1 cellular context compared by ENCODE assay signal in the genomic region with DNA sequence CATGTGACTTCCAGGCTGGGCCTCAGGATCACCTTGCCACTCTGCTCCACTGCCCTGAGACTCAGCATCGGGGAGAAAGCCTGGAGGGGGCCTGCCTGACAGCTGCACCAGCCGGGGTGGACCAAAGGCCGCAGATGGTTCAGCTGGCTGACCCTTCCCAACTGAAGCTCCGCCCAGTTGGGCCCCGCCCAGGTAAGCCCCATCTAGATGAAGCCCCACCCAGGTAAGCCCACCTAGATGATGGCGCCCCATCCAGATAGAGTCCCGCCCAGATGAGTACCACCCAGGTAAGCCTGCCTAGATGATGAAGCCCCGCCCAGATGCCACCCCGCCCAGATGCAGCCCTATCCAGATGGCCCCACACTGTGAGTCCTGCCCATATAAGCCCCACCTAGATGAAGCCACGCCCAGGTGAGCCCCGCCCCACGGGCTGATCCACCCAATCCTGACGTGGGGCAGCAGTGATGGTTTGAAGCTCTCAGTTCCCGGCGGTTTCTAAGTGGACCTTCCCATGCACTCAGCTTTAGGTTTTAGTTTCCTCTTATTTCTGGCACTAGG.
TF ChIP-seq lines count a peak whose summit lies in the region.

No MANE protein-coding gene starts in this region.

TF ChIP-seq in HEK293, 187 proteins besides CTCF, POLR2A, EP300 and RAD21 (continued from another document):
- TF ChIP-seq, protein P1, sequence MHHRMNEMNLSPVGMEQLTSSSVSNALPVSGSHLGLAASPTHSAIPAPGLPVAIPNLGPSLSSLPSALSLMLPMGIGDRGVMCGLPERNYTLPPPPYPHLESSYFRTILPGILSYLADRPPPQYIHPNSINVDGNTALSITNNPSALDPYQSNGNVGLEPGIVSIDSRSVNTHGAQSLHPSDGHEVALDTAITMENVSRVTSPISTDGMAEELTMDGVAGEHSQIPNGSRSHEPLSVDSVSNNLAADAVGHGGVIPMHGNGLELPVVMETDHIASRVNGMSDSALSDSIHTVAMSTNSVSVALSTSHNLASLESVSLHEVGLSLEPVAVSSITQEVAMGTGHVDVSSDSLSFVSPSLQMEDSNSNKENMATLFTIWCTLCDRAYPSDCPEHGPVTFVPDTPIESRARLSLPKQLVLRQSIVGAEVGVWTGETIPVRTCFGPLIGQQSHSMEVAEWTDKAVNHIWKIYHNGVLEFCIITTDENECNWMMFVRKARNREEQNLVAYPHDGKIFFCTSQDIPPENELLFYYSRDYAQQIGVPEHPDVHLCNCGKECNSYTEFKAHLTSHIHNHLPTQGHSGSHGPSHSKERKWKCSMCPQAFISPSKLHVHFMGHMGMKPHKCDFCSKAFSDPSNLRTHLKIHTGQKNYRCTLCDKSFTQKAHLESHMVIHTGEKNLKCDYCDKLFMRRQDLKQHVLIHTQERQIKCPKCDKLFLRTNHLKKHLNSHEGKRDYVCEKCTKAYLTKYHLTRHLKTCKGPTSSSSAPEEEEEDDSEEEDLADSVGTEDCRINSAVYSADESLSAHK (tag by site-specific recombination; IDR thresholded peaks at IDR 0.05): peak; percentile 50; the same call in 1 of the 2 replicates
- TF ChIP-seq KLF8 (tag by site-specific recombination; IDR thresholded peaks at IDR 0.05): peak; percentile 73; the same call in 1 of the 2 replicates
- TF ChIP-seq KLF1 (tag by site-specific recombination; IDR thresholded peaks at IDR 0.05): peak; percentile 92
